Comparison of ENCODE assay signal across 8 cellular contexts in the genomic region with DNA sequence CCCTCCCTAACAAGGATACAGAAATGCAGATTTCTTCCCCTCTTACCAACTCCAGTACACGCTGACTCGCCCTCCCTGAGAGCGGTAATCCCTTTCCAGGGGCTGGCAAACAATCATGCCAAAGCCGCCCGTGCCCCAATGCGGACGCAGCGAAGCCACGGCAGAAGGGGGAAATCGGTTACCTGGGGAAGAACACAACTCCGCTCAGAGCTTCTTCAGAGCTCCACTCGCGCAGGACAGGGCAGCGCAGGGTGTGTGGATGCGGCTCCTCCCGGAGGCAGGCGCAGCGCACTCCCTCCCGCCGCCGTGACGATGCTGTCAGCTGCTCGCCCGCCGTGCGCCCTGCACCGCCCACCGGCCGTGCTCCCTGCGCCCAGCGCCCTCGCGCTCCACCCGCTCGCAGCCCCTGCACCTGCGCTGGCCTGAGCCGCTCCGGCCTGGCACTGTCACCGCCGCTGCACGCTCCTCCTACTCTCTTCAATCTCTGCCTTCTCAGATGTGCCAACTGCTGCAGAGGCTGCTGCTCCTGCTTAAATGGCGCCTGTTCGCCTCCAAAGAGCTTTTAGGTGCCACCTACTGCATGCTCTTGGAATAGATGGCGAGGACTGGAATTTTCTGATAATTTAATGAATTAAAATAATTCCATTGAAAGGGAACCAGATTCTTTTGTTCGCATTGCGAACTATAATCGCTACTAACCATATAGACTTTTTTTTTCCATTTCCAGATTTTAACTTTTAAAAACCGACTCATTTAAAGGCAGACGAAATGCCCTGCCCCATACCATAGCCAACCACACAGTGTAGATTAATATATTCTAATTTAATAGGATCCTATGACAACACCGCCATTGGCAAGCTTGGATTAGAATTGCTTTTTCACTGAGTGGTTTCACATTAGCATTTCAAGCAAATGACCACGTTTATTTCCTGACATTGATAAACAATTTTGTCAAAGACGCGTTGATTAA. TPM values are rescaled to one million over a fixed set of nuclear protein-coding genes. Genes with fewer than 3 reads are reported as not detected.
DNase-seq lines count a peak whose midpoint lies in the region; ATAC-seq and TF ChIP-seq lines count a peak whose summit lies in the region.

A gene with protein sequence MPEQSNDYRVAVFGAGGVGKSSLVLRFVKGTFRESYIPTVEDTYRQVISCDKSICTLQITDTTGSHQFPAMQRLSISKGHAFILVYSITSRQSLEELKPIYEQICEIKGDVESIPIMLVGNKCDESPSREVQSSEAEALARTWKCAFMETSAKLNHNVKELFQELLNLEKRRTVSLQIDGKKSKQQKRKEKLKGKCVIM (minus strand): TSS at position 255 of the 970 bp plus-strand sequence. CDS start 28,997 bp downstream, outside the sequence.

- peaks cover 5 to 14% (median 9%) of the 10 kb centered on the region in 3 donors for H3K4me1 Mint-ChIP-seq in naive B cell

- peak; percentile 40 to 60 for ATAC-seq in naive B cell (ENCODE audit: low read depth in 2 of 2)

- no peaks in the 10 kb centered on the region for H3K9me3 ChIP-seq in transverse colon

- H3K9me3 Mint-ChIP-seq in naive B cell: no peaks in the 10 kb centered on the region

- in situ Hi-C loops in transverse colon (cut with MboI; ENCODE audit: low pct_ligation_motif_present in 1 of 4, low pct_unique_long_range_greater_than_20kb in 1 of 4, low sequenced_read_pairs in 3 of 4): loop anchor here in 1 of 4 donors (25.0 kb wide), 1 partner anchor 1056 kb away; no protein-coding TSS in a partner anchor

- H3K36me3 Mint-ChIP-seq in naive B cell: no peaks in the 10 kb centered on the region

- TF ChIP-seq CTCF in fibroblast of pulmonary artery (IDR thresholded peaks at IDR 0.05; ENCODE audit: low read length, missing control alignments) (peak; percentile 39), transverse colon (IDR thresholded peaks at IDR 0.05) (peak in 4 of 5 experiments; percentile 25 to 47 (median 38))

- H3K36me3 ChIP-seq in transverse colon: no peaks in the 10 kb centered on the region

- H3K4me1 ChIP-seq in transverse colon: peaks cover 3 to 12% (median 9%) of the 10 kb centered on the region in 4 donors

- DNase-seq in stimulated activated CD4-positive, alpha-beta T cell treated with anti-CD3 and anti-CD28 coated beads, Interleukin-15, amount 100 ng/mL, for 24 hours: peak; percentile 66
- DNase-seq in stimulated activated CD4-positive, alpha-beta T cell treated with anti-CD3 and anti-CD28 coated beads, Interleukin-12 subunit alpha, Interleukin-12 subunit beta, amount 100 ng/mL, for 4 hours: no peak
- peak; percentile 77 for DNase-seq in NCI-H1436 (lab: John Stamatoyannopoulos, UW)
- peak; percentile 10 to 26 for DNase-seq in activated CD4-positive, alpha-beta T cell treated with anti-CD3 and anti-CD28 coated beads, Interleukin-2, amount 50 U/mL, for 48 hours
- peak; percentile 54 for DNase-seq in fibroblast of pulmonary artery (ENCODE audit: low read depth)
- DNase-seq in naive B cell: peak; percentile 2
- DNase-seq in transverse colon: peak; percentile 54
- no peak for DNase-seq in hepatic stellate cell (ENCODE audit: low spot score)

- WGBS in transverse colon (ENCODE audit: low coverage in 1 of 2), 2 donors: 12 to 18% methylated on average over 14 to 31 of the region's 53 CpGs

- TF ChIP-seq POLR2A in transverse colon (IDR thresholded peaks at IDR 0.05): no peak

- peak within 1 kb of the TSS in 7 of 8 donors; percentile 66 to 91 (median 74) for H3K4me3 Mint-ChIP-seq in naive B cell

- H3K4me3 ChIP-seq in fibroblast of pulmonary artery (replicated peaks; ENCODE audit: low read depth, low read length): peak within 1 kb of the TSS; percentile 25
- peak within 1 kb of the TSS in 3 of 4 donors; percentile 12 to 47 (median 27) for H3K4me3 ChIP-seq in transverse colon

- H3K27me3 Mint-ChIP-seq in naive B cell: peaks cover 71 to 90% (median 74%) of the 10 kb centered on the region in 3 donors

- intact Hi-C loops in transverse colon (cut with DNase I; ENCODE audit: low total_unique reads): no loop called here

- H3K27ac ChIP-seq in transverse colon: no peak within 1 kb of the TSS

- peaks cover 63% of the 10 kb centered on the region for H3K27me3 ChIP-seq in transverse colon

- H3K27ac Mint-ChIP-seq in naive B cell: peak within 1 kb of the TSS in 1 of 6 donors; percentile 67

- TF ChIP-seq EP300 in transverse colon (IDR thresholded peaks at IDR 0.05; ENCODE audit: low read depth): no peak

RNA-seq across cellular contexts. Expression of the gene that starts here (rescaled TPM):
- not detected for polyA plus RNA-seq in naive B cell (ENCODE audit: low read depth in 6 of 6)
- total RNA-seq in transverse colon: under 1 TPM in 1 of 4 donors, not detected in 3; 0.14 TPM

Comparison
In these comparisons a context has a peak if more than half of its experiments do, and no peak if none do; other contexts are left out.
1. DNase-seq: peak in stimulated activated CD4-positive, alpha-beta T cell treated with anti-CD3 and anti-CD28 coated beads, Interleukin-15, amount 100 ng/mL, for 24 hours (single experiment), NCI-H1436 (single experiment), activated CD4-positive, alpha-beta T cell treated with anti-CD3 and anti-CD28 coated beads, Interleukin-2, amount 50 U/mL, for 48 hours (2 of 2) and fibroblast of pulmonary artery (single experiment); none in stimulated activated CD4-positive, alpha-beta T cell treated with anti-CD3 and anti-CD28 coated beads, Interleukin-12 subunit alpha, Interleukin-12 subunit beta, amount 100 ng/mL, for 4 hours (single experiment) and hepatic stellate cell (single experiment).
2. Peak in DNase-seq and ATAC-seq in naive B cell; RNA of the gene not detected or under 1 TPM.
3. Peak in DNase-seq and H3K4me3 ChIP-seq in transverse colon; RNA of the gene not detected or under 1 TPM.